ENCODE assay signal across 1 cellular context in the genomic region with DNA sequence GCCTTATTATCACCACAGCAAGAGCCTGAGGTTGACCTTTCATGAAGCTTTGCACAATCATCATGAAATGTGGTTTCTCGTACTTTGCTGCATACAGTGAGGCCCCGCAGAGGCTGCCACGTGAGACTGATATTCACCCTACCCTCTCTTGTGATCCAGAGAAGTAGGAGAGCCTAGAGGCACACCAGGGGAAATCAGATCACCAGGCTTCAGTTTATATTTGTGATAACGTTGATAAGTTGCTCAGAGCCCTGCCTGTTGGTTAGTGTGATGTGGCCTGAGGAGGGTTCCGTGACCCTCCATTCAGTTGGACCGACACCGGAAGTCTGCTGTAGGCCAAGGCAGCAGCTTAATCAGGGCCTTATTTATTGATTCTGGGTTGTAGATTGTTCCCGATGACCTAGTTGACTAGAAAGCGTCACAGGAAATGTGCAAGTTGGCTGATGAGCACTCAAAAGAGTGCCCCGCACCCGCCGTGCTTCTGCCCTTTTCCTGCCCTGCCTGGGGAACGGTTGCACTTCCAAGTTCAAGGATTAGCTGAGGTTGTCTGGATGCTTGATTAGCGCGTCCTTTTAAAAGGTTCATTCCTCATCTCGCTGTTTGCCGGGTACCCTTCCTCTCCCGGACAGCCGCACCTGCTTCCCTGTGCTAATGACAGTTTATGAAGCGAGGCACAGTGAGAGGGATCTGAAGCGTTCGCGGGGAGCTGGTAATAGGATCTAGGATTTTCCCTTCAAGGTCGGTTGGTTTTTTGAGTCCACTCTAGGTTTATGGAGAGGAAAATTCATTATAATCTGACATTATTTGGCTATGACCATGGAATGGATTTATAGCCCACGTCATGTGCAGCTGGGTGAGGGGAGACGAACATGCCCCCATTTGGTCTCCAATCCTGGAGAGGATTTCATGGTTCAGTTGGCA.
TF ChIP-seq lines count a peak whose summit lies in the region.

No MANE protein-coding gene starts in this region.

TF ChIP-seq in GM12878, 131 proteins besides CTCF, POLR2A, EP300 and RAD21:
- TF ChIP-seq BCL11A (IDR thresholded peaks at IDR 0.05; ENCODE audit: low read depth, low read length): no peak
- TF ChIP-seq RUNX3 (IDR thresholded peaks at IDR 0.05; ENCODE audit: low read length): peak; percentile 17; the same call in 1 of the 2 replicates
- TF ChIP-seq WRNIP1 (IDR thresholded peaks at IDR 0.05; ENCODE audit: borderline replicate concordance, low read depth, low read length): no peak
- TF ChIP-seq CBX5 (IDR thresholded peaks at IDR 0.05; ENCODE audit: low read depth): no peak
